ENCODE assay signal across 8 cellular contexts in genomic region chr7:105210721-105211205, GRCh38.
A peak's percentile ranks its signal among the peaks of the same experiment; 100 is the strongest.
DNase-seq lines count a peak whose midpoint lies in the region; ATAC-seq and TF ChIP-seq lines count a peak whose summit lies in the region.

No MANE protein-coding gene starts in this region.

- BruUV-seq in Caco-2 (replicated peaks; lab: Mats Ljungman, UMichigan), result no TSS peak

- H3K4me3 ChIP-seq in Caco-2 (ENCODE audit: low read depth, low read length) (no peak overlapping the region), esophagus muscularis mucosa (no peak overlapping the region)

- no peak for TF ChIP-seq EP300 in esophagus muscularis mucosa (IDR thresholded peaks at IDR 0.05)

- H3K9me3 Mint-ChIP-seq in type B pancreatic cell (no peaks in the 10 kb centered on the region), Caco-2 (ENCODE audit: unreplicated experiment) (peaks cover 10% of the 10 kb centered on the region)

- H3K9me3 ChIP-seq in T-helper 17 cell (ENCODE audit: control insufficient read depth, low read length, poor library complexity, severe bottlenecking) (no peaks in the 10 kb centered on the region), Caco-2 (no peaks in the 10 kb centered on the region), esophagus muscularis mucosa (no peaks in the 10 kb centered on the region)

- H3K27ac Mint-ChIP-seq in T-helper 17 cell (peak overlapping the region; percentile 91), type B pancreatic cell (no peak overlapping the region), Caco-2 (ENCODE audit: unreplicated experiment) (no peak overlapping the region)

- H3K4me1 Mint-ChIP-seq in T-helper 17 cell (peaks cover 52% of the 10 kb centered on the region), type B pancreatic cell (ENCODE audit: unreplicated experiment) (peaks cover 14% of the 10 kb centered on the region), Caco-2 (ENCODE audit: low read depth, unreplicated experiment) (no peaks in the 10 kb centered on the region)

- H3K27me3 Mint-ChIP-seq in T-helper 17 cell (no peaks in the 10 kb centered on the region), type B pancreatic cell (no peaks in the 10 kb centered on the region), Caco-2 (ENCODE audit: insufficient read depth, unreplicated experiment) (no peaks in the 10 kb centered on the region)

- in situ Hi-C loops in ACHN (cut with HindIII; ENCODE audit: low pct_ligation_motif_present, low pct_unique_long_range_greater_than_20kb, low sequenced_read_pairs), result no loop called here

- POLR2A ChIA-PET in Caco-2 (lab: Charles Lee), result no interaction called here

- DNase-seq in T-helper 17 cell (no peak), kidney tubule cell (ENCODE audit: low spot score) (peak; percentile 72), type B pancreatic cell (ENCODE audit: extremely low spot score, unreplicated experiment) (no peak), Caco-2 (no peak), ACHN (no peak), esophagus muscularis mucosa (ENCODE audit: extremely low spot score) (no peak)

- H3K4me3 Mint-ChIP-seq in T-helper 17 cell, result no peak overlapping the region
- no peak overlapping the region for H3K4me3 Mint-ChIP-seq in type B pancreatic cell
- no peak overlapping the region for H3K4me3 Mint-ChIP-seq in Caco-2 (ENCODE audit: unreplicated experiment)

- 69% methylated on average over 5 of the region's 5 CpGs for WGBS in esophagus muscularis mucosa

- no peak for TF ChIP-seq POLR2A in esophagus muscularis mucosa (IDR thresholded peaks at IDR 0.05; ENCODE audit: low read depth)

- peak overlapping the region in 2 of 4 donors; percentile 9 to 12 for H3K27ac ChIP-seq in esophagus muscularis mucosa (replicated peaks in 1 of 4)

- intact Hi-C loops in Caco-2 (cut with micrococcal nuclease; ENCODE audit: unreplicated experiment), result no loop called here
- intact Hi-C loops in esophagus muscularis mucosa (cut with DNase I), result no loop called here

- TF ChIP-seq CTCF in type B pancreatic cell (conservative IDR thresholded peaks at IDR 0.05) (no peak), Caco-2 (IDR thresholded peaks at IDR 0.05; ENCODE audit: insufficient read depth in 1 of 2, low read depth in 1 of 2, low read length in 1 of 2, severe bottlenecking in 1 of 2, unreplicated experiment in 1 of 2) (no peak), esophagus muscularis mucosa (IDR thresholded peaks at IDR 0.05) (no peak)

- H3K27me3 ChIP-seq in Caco-2 (replicated peaks; ENCODE audit: control insufficient read depth, insufficient read depth, low read length), result no peaks in the 10 kb centered on the region
- no peaks in the 10 kb centered on the region for H3K27me3 ChIP-seq in esophagus muscularis mucosa

- CTCF ChIA-PET in Caco-2 (lab: Charles Lee), result no interaction called here

- no peaks in the 10 kb centered on the region for H3K36me3 Mint-ChIP-seq in T-helper 17 cell (ENCODE audit: low read depth)
- H3K36me3 Mint-ChIP-seq in type B pancreatic cell, result peaks cover 4% of the 10 kb centered on the region
- H3K36me3 Mint-ChIP-seq in Caco-2 (ENCODE audit: insufficient read depth, unreplicated experiment), result no peaks in the 10 kb centered on the region

- H3K36me3 ChIP-seq in Caco-2 (ENCODE audit: control insufficient read depth, insufficient read depth, low read length), result no peaks in the 10 kb centered on the region
- H3K36me3 ChIP-seq in esophagus muscularis mucosa, result no peaks in the 10 kb centered on the region

- peak; percentile 84 for ATAC-seq in GM19025 (IDR thresholded peaks at IDR 0.05; ENCODE audit: low read depth, unreplicated experiment)
- ATAC-seq in HG02852 (IDR thresholded peaks at IDR 0.05; ENCODE audit: unreplicated experiment), result peak; percentile 91
- peak; percentile 62 for ATAC-seq in T-helper 17 cell

- H3K4me1 ChIP-seq in Caco-2 (no peaks in the 10 kb centered on the region), esophagus muscularis mucosa (peaks cover 8 to 26% (median 13%) of the 10 kb centered on the region in 4 donors)
